In genomic region chr5:171518916-171519315, GRCh38 we compare ENCODE assay signal across 20 cellular contexts.
DNase-seq lines count a peak whose midpoint lies in the region; ATAC-seq, FAIRE-seq and TF ChIP-seq lines count a peak whose summit lies in the region.
"Had no signal": no experiment of that assay in that cellular context is flagged by ENCODE, and none has a peak within 500 bp of the region (broad histone marks: within the 10 kb centered on the region; RNA-seq: fewer than 3 reads in every experiment).

No MANE protein-coding gene starts in this region.

- TF ChIP-seq POLR2A in H1 (IDR thresholded peaks at IDR 0.05; ENCODE audit: control extremely low read depth in 1 of 2, low read depth in 2 of 2, low read length in 2 of 2) = no peak

- no peak overlapping the region for H2BK20ac ChIP-seq in H9 (ENCODE audit: low read depth, low read length, poor library complexity, severe bottlenecking)
- peak overlapping the region; percentile 99 for H2BK20ac ChIP-seq in H1 (ENCODE audit: low read length)

- DNase-seq in GM23338 (ENCODE audit: low spot score) (no peak), H9 (no peak), H1 (ENCODE audit: low read depth in 1 of 2, low spot score in 2 of 2) (no peak), neural progenitor cell (ENCODE audit: low spot score) (no peak), Kasumi-1 (lab: John Stamatoyannopoulos, UW) (no peak), NCI-H1105 treated with DMSO at 0.1 percent for 48 hours (lab: John Stamatoyannopoulos, UW) (no peak)
- no peak for DNase-seq in activated CD4-positive, alpha-beta T cell treated with anti-CD3 and anti-CD28 coated beads for 48 hours
- DNase-seq: ACHN; BE2C; C1 segment of cervical spinal cord; CD4-positive, CD25-positive, alpha-beta regulatory T cell; CD8-positive, alpha-beta memory T cell; COR-L47; DMS 273 treated with DMSO at 0.1 percent for 48 hours; DMS53; GM23248 had no signal

- H3K27ac ChIP-seq in GM23338 (ENCODE audit: low read depth) (no peak overlapping the region), H9 (ENCODE audit: insufficient read length, low read depth, low read length) (no peak overlapping the region), H1 (ENCODE audit: low read depth, low read length) (no peak overlapping the region), neural progenitor cell (no peak overlapping the region)
- H3K27ac ChIP-seq: GM23248 had no signal

- H2BK12ac ChIP-seq in H9 (ENCODE audit: insufficient read length, low read depth, low read length) (no peak overlapping the region), H1 (ENCODE audit: low read depth, low read length) (peak overlapping the region; percentile 99; the same call in 1 of the 2 replicates)

- H4K91ac ChIP-seq in H9 (ENCODE audit: insufficient read length, low read depth, low read length) (peak overlapping the region; percentile 55), H1 (replicated peaks; ENCODE audit: insufficient read length, low read length) (peak overlapping the region; percentile 49)

- POLR2A ChIA-PET in H1 (lab: Charles Lee; ENCODE audit: partially characterized antibody) = interaction anchor here (0.7 kb wide), 1 partner anchor 104 kb away, joined by 3 read pairs; no protein-coding TSS in a partner anchor

- H3K4me3 Mint-ChIP-seq in GM23338 (no peak overlapping the region), H9 (no peak overlapping the region; a peak in 1 of 5 replicates), neural progenitor cell (no peak overlapping the region)
- H3K4me3 Mint-ChIP-seq: CD4-positive, CD25-positive, alpha-beta regulatory T cell; CD8-positive, alpha-beta memory T cell had no signal

- H2BK120ac ChIP-seq in H9 (ENCODE audit: low read depth, low read length, poor library complexity, severe bottlenecking) (no peak overlapping the region), H1 (replicated peaks; ENCODE audit: low read depth, low read length) (no peak overlapping the region)

- H4K8ac ChIP-seq in H9 (replicated peaks; ENCODE audit: insufficient read length, low read depth, low read length) (no peak overlapping the region), H1 (ENCODE audit: extremely low read depth, insufficient read depth, low read length) (no peak overlapping the region; the same call in 1 of the 2 replicates)

- H3F3A ChIP-seq in GM23338 (replicated peaks; ENCODE audit: low read depth) = no peaks in the 10 kb centered on the region
- peaks cover 9% of the 10 kb centered on the region for H3F3A ChIP-seq in neural progenitor cell (ENCODE audit: low read depth)

- no peak overlapping the region for H3K9ac ChIP-seq in H9 (ENCODE audit: extremely low read depth, insufficient read length, low read length)
- H3K9ac ChIP-seq in H1 (replicated peaks in 1 of 4; ENCODE audit: extremely low read depth in 1 of 4, low read depth in 3 of 4, low read length in 3 of 4) = no peak overlapping the region
- H3K9ac ChIP-seq in neural progenitor cell = no peak overlapping the region
- H3K9ac ChIP-seq: GM23248 had no signal

- H4K20me1 ChIP-seq in GM23338 (replicated peaks; ENCODE audit: insufficient read depth) (no peaks in the 10 kb centered on the region), H9 (ENCODE audit: control insufficient read depth, insufficient read depth, insufficient read length) (peaks cover 2% of the 10 kb centered on the region), H1 (replicated peaks in 1 of 2; ENCODE audit: control insufficient read depth in 1 of 2, insufficient read depth in 2 of 2, low read length in 2 of 2) (peaks cover 0 to 2% of the 10 kb centered on the region in 2 experiments), neural progenitor cell (ENCODE audit: low read depth) (no peaks in the 10 kb centered on the region)

- H3K9me3 Mint-ChIP-seq in GM23338 (no peaks in the 10 kb centered on the region), H9 (no peaks in the 10 kb centered on the region; a peak in 1 of 5 replicates), neural progenitor cell (peaks cover 2% of the 10 kb centered on the region)
- H3K9me3 Mint-ChIP-seq: CD4-positive, CD25-positive, alpha-beta regulatory T cell; CD8-positive, alpha-beta memory T cell had no signal

- H3K27me3 Mint-ChIP-seq in GM23338 (ENCODE audit: insufficient read depth, low read depth, poor library complexity) (peaks cover 32% of the 10 kb centered on the region), H9 (ENCODE audit: low read depth) (peaks cover 26% of the 10 kb centered on the region), neural progenitor cell (ENCODE audit: insufficient read depth, low read depth) (peaks cover 14% of the 10 kb centered on the region)

- H3K79me2 ChIP-seq in GM23338 (replicated peaks; ENCODE audit: insufficient read depth) = no peaks in the 10 kb centered on the region
- no peaks in the 10 kb centered on the region for H3K79me2 ChIP-seq in H9 (ENCODE audit: insufficient read depth, low read length)
- no peaks in the 10 kb centered on the region for H3K79me2 ChIP-seq in H1 (ENCODE audit: control insufficient read depth in 1 of 2, insufficient read depth in 2 of 2, low read length in 2 of 2)
- no peaks in the 10 kb centered on the region for H3K79me2 ChIP-seq in neural progenitor cell (ENCODE audit: low read depth)

- peaks cover 5% of the 10 kb centered on the region; the same call in 1 of the 2 replicates for H3K9me2 ChIP-seq in GM23338 (ENCODE audit: insufficient read depth)

- H2BK5ac ChIP-seq in H9 (ENCODE audit: insufficient read length, low read length) = no peak overlapping the region
- H2BK5ac ChIP-seq in H1 (ENCODE audit: low read depth, low read length) = peak overlapping the region; percentile 77; the same call in 1 of the 2 replicates

- H3K4ac ChIP-seq in H9 (ENCODE audit: low read depth, low read length) (no peak overlapping the region; the same call in 1 of the 2 replicates), H1 (replicated peaks; ENCODE audit: insufficient read length, low read depth, low read length) (peak overlapping the region; percentile 71)

- H3K4me2 ChIP-seq in GM23338 (no peak overlapping the region), H9 (ENCODE audit: insufficient read depth, insufficient read length, low read length) (no peak overlapping the region), H1 (ENCODE audit: insufficient read depth in 1 of 2, low read depth in 2 of 2, low read length in 2 of 2) (no peak overlapping the region), neural progenitor cell (no peak overlapping the region)

- TF ChIP-seq CTCF in GM23338 (conservative IDR thresholded peaks at IDR 0.05; ENCODE audit: low read depth in 2 of 2) = no peak
- no peak for TF ChIP-seq CTCF in H9 (conservative IDR thresholded peaks at IDR 0.05)
- no peak for TF ChIP-seq CTCF in H1 (IDR thresholded peaks at IDR 0.05; ENCODE audit: control extremely low read depth in 1 of 3, insufficient read depth in 1 of 3, low read depth in 1 of 3, low read length in 3 of 3)
- TF ChIP-seq CTCF in neural progenitor cell (IDR thresholded peaks at IDR 0.05) = no peak

- no peak for FAIRE-seq in H1 (lab: Jason Lieb, UNC)
- FAIRE-seq: A204.1, G401.6, GM12891 had no signal

- no peaks in the 10 kb centered on the region for H3K9me3 ChIP-seq in H9 (ENCODE audit: control insufficient read depth, low read depth, low read length)
- H3K9me3 ChIP-seq in H1 (ENCODE audit: insufficient read depth in 2 of 2, low read depth in 1 of 2, low read length in 1 of 2) = peaks cover 0 to 3% of the 10 kb centered on the region in 2 experiments; a peak in 1 of 4 replicates
- no peaks in the 10 kb centered on the region for H3K9me3 ChIP-seq in neural progenitor cell (ENCODE audit: low read depth)
- H3K9me3 ChIP-seq: BE2C, HAP-1 had no signal

- H2AK5ac ChIP-seq in H9 (ENCODE audit: insufficient read length, low read length) (no peak overlapping the region), H1 (ENCODE audit: low read depth, low read length) (no peak overlapping the region)

- H3K4me3 ChIP-seq in GM23338 (no peak overlapping the region), H1 (ENCODE audit: extremely low read depth in 1 of 4, insufficient read depth in 2 of 4, low read depth in 3 of 4, low read length in 4 of 4) (no peak overlapping the region), neural progenitor cell (no peak overlapping the region)
- H3K4me3 ChIP-seq: GM23248, HAP-1 had no signal

- H3K27ac Mint-ChIP-seq in GM23338 (no peak overlapping the region), H9 (peak overlapping the region in 1 of 3 experiments; percentile 44; a peak in 2 of 7 replicates), neural progenitor cell (peak overlapping the region; percentile 55)
- H3K27ac Mint-ChIP-seq: CD8-positive, alpha-beta memory T cell had no signal

- H3K79me1 ChIP-seq in H9 (ENCODE audit: insufficient read depth, low read depth, low read length, poor library complexity, severe bottlenecking) = no peaks in the 10 kb centered on the region
- H3K79me1 ChIP-seq in H1 (ENCODE audit: low read depth, low read length) = no peaks in the 10 kb centered on the region

- peak overlapping the region; percentile 66; the same call in 1 of the 2 replicates for H2AFZ ChIP-seq in GM23338
- no peak overlapping the region for H2AFZ ChIP-seq in H9 (ENCODE audit: low read length)
- H2AFZ ChIP-seq in H1 (ENCODE audit: low read length) = no peak overlapping the region
- H2AFZ ChIP-seq in neural progenitor cell (replicated peaks) = no peak overlapping the region
- H2AFZ ChIP-seq: GM23248 had no signal

- H4K5ac ChIP-seq in H9 (ENCODE audit: insufficient read length, low read depth, low read length) (peak overlapping the region; percentile 21), H1 (ENCODE audit: insufficient read length, low read depth, low read length) (no peak overlapping the region)

- H3K18ac ChIP-seq in H9 (ENCODE audit: insufficient read length, low read depth, low read length) (peak overlapping the region; percentile 18), H1 (ENCODE audit: extremely low read depth, low read length) (no peak overlapping the region; the same call in 1 of the 2 replicates)

- peak overlapping the region; percentile 97 for H2BK15ac ChIP-seq in H9 (ENCODE audit: low read depth, low read length)
- H2BK15ac ChIP-seq in H1 (ENCODE audit: low read length) = peak overlapping the region; percentile 83; the same call in 1 of the 2 replicates

- no peaks in the 10 kb centered on the region for H3K27me3 ChIP-seq in GM23338 (ENCODE audit: insufficient read depth)
- H3K27me3 ChIP-seq in H9 (ENCODE audit: insufficient read depth, low read length) = no peaks in the 10 kb centered on the region
- H3K27me3 ChIP-seq in H1 (replicated peaks in 1 of 4; ENCODE audit: control insufficient read depth in 3 of 4, extremely low read depth in 1 of 4, insufficient read depth in 3 of 4, low read length in 3 of 4) = peaks cover 0 to 12% (median 2%) of the 10 kb centered on the region in 4 experiments; a peak in 3 of 7 replicates
- no peaks in the 10 kb centered on the region for H3K27me3 ChIP-seq in neural progenitor cell
- H3K27me3 ChIP-seq: BE2C had no signal

- H3K36me3 Mint-ChIP-seq in GM23338 (ENCODE audit: low read depth) = peaks cover 2% of the 10 kb centered on the region; the same call in 2 of the 3 replicates
- peaks cover 0 to 4% (median 0%) of the 10 kb centered on the region in 3 experiments; a peak in 2 of 7 replicates for H3K36me3 Mint-ChIP-seq in H9 (ENCODE audit: insufficient read depth in 1 of 3, low read depth in 3 of 3)
- H3K36me3 Mint-ChIP-seq in neural progenitor cell = no peaks in the 10 kb centered on the region
- H3K36me3 Mint-ChIP-seq: CD4-positive, CD25-positive, alpha-beta regulatory T cell; CD8-positive, alpha-beta memory T cell had no signal

- no peaks in the 10 kb centered on the region for H3K23me2 ChIP-seq in H9 (ENCODE audit: insufficient read length, low read depth, low read length, poor library complexity, severe bottlenecking)
- no peaks in the 10 kb centered on the region; the same call in 1 of the 2 replicates for H3K23me2 ChIP-seq in H1 (ENCODE audit: low read depth, low read length)

- no peak for TF ChIP-seq RAD21 in H1 (IDR thresholded peaks at IDR 0.05 in 1 of 2, conservative IDR thresholded peaks at IDR 0.05 in 1 of 2; ENCODE audit: low read depth in 2 of 2, low read length in 2 of 2)

- TF ChIP-seq EP300 in H1 (IDR thresholded peaks at IDR 0.05; ENCODE audit: borderline replicate concordance in 1 of 2, low read depth in 2 of 2, low read length in 2 of 2) = no peak

- peak overlapping the region; percentile 68 for H3K14ac ChIP-seq in H9 (ENCODE audit: insufficient read depth, low read length)
- H3K14ac ChIP-seq in H1 (ENCODE audit: insufficient read length) = no peak overlapping the region

- no peak for ATAC-seq in GM23338

- H3K23ac ChIP-seq in H9 (ENCODE audit: insufficient read length, low read depth, low read length) (no peak overlapping the region), H1 (ENCODE audit: insufficient read length) (no peak overlapping the region)

- H3T11ph ChIP-seq in H9 (ENCODE audit: low read length) = no peak overlapping the region

- H3K4me1 Mint-ChIP-seq in GM23338 (peaks cover 44% of the 10 kb centered on the region), H9 (peaks cover 38 to 49% of the 10 kb centered on the region in 2 experiments), neural progenitor cell (peaks cover 38% of the 10 kb centered on the region)
- H3K4me1 Mint-ChIP-seq: CD4-positive, CD25-positive, alpha-beta regulatory T cell; CD8-positive, alpha-beta memory T cell had no signal

- no peaks in the 10 kb centered on the region for H3K36me3 ChIP-seq in GM23338 (ENCODE audit: insufficient read depth)
- H3K36me3 ChIP-seq in H1 (ENCODE audit: control insufficient read depth in 2 of 4, insufficient read depth in 4 of 4, low read length in 3 of 4) = no peaks in the 10 kb centered on the region
- no peaks in the 10 kb centered on the region for H3K36me3 ChIP-seq in neural progenitor cell
- H3K36me3 ChIP-seq: BE2C, HAP-1 had no signal

- CTCF ChIA-PET in H1 (lab: Charles Lee; ENCODE audit: partially characterized antibody) = interaction anchor here (1.0 to 2.3 kb wide), 6 partner anchors 23 to 100 kb away, joined by 3 to 12 read pairs (median 3); partner anchors contain the start of gene FGF18

- H3K4me1 ChIP-seq in GM23338 (ENCODE audit: insufficient read depth) (peaks cover 24% of the 10 kb centered on the region), H9 (ENCODE audit: insufficient read depth, low read length) (peaks cover 9% of the 10 kb centered on the region; the same call in 1 of the 2 replicates), H1 (replicated peaks in 1 of 4; ENCODE audit: control insufficient read depth in 3 of 4, insufficient read depth in 4 of 4, low read length in 3 of 4) (peaks cover 10 to 35% (median 20%) of the 10 kb centered on the region in 4 experiments), neural progenitor cell (peaks cover 20% of the 10 kb centered on the region)
- H3K4me1 ChIP-seq: BE2C, HAP-1 had no signal

- H3K56ac ChIP-seq in H9 (ENCODE audit: insufficient read length, low read depth, low read length) (no peak overlapping the region), H1 (replicated peaks; ENCODE audit: insufficient read length, low read depth, low read length) (no peak overlapping the region)

- no CpG with 5 or more reads among the region's 13 CpGs for WGBS in H9 (ENCODE audit: extremely low coverage, insufficient read length, low lambda C conversion rate)
- WGBS in H1 (ENCODE audit: extremely low coverage in 1 of 2, insufficient coverage in 1 of 2, insufficient read length in 1 of 2, insufficient replicate concordance in 2 of 2, low coverage in 1 of 2, low lambda C conversion rate in 2 of 2, missing lambda C conversion rate in 1 of 2), 2 experiments = 88% methylated on average over 4 of the region's 13 CpGs; no CpG with 5 or more reads in 1 of the 2 experiments
